In the genomic region with DNA sequence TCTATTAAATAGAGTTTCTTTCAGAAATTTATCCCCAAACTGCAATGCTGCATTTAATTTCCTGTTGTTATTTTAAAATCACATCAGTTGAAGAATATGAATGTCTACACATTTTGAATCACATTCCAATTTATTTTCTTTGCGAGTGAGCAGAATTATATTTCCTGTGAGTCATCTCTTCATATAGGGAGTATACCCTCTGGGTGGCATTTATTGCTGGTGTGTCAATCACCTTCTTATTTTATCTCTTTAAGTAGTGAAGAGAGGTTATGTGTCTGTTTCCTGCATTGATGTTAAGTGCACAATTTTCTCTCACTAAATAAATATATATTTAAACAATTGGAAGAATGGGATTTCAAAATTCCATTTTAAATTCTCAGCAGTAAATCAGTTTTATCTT, we compare ENCODE assay signal across 16 cellular contexts.
DNase-seq lines count a peak whose midpoint lies in the region; ATAC-seq and TF ChIP-seq lines count a peak whose summit lies in the region.
"Had no signal": no experiment of that assay in that cellular context is flagged by ENCODE, and none has a peak within 500 bp of the region (broad histone marks: within the 10 kb centered on the region; RNA-seq: fewer than 3 reads in every experiment).

No MANE protein-coding gene starts in this region.

- H3K4me1 ChIP-seq in RWPE2 (ENCODE audit: insufficient read depth, poor library complexity, severe bottlenecking), result peaks cover 20% of the 10 kb centered on the region
- H3K4me1 ChIP-seq in foreskin keratinocyte, result no peaks in the 10 kb centered on the region
- no peaks in the 10 kb centered on the region for H3K4me1 ChIP-seq in Karpas-422 (ENCODE audit: low read length)

- no peaks in the 10 kb centered on the region for H3K79me2 ChIP-seq in Karpas-422 (ENCODE audit: low read length)

- ATAC-seq in RWPE2 (ENCODE audit: low read depth) (peak; percentile 90), foreskin keratinocyte (peak; percentile 85)
- ATAC-seq: Right ventricle myocardium inferior, T-cell had no signal

- H4K20me1 ChIP-seq in Karpas-422 (ENCODE audit: insufficient read depth, low read depth, low read length), result no peaks in the 10 kb centered on the region
- H4K20me1 ChIP-seq: BLaER1 treated with 17β-estradiol and CSF1 and Interleukin-3, amounts not matched to agents 10 nM and 100 nM had no signal

- no peak for TF ChIP-seq CTCF in RWPE2 (IDR thresholded peaks at IDR 0.05; ENCODE audit: poor library complexity, severe bottlenecking)
- TF ChIP-seq CTCF in foreskin keratinocyte (conservative IDR thresholded peaks at IDR 0.05), result no peak

- H3K9me2 ChIP-seq in Karpas-422 (replicated peaks; ENCODE audit: insufficient read depth, low read length), result no peaks in the 10 kb centered on the region

- H3K27ac ChIP-seq in RWPE2 (ENCODE audit: poor library complexity, severe bottlenecking), result peak overlapping the region; percentile 61
- no peak overlapping the region for H3K27ac ChIP-seq in foreskin keratinocyte
- H3K27ac ChIP-seq in Karpas-422 (ENCODE audit: low read length), result no peak overlapping the region
- H3K27ac ChIP-seq: BLaER1 treated with 17β-estradiol and CSF1 and Interleukin-3, amounts not matched to agents 10 nM and 100 nM; PC-9 had no signal

- no peaks in the 10 kb centered on the region for H3K9me3 ChIP-seq in RWPE2 (ENCODE audit: severe bottlenecking)
- H3K9me3 ChIP-seq in Karpas-422 (ENCODE audit: low read length), result peaks cover 8% of the 10 kb centered on the region; the same call in 1 of the 2 replicates
- H3K9me3 ChIP-seq: BLaER1 treated with 17β-estradiol and CSF1 and Interleukin-3, amounts not matched to agents 10 nM and 100 nM had no signal

- no peaks in the 10 kb centered on the region for H3K36me3 ChIP-seq in RWPE2 (ENCODE audit: low read depth)
- no peaks in the 10 kb centered on the region for H3K36me3 ChIP-seq in Karpas-422 (ENCODE audit: insufficient read depth, low read length)
- H3K36me3 ChIP-seq: BLaER1 treated with 17β-estradiol and CSF1 and Interleukin-3, amounts not matched to agents 10 nM and 100 nM had no signal

- H2AFZ ChIP-seq in Karpas-422 (ENCODE audit: low read length), result no peak overlapping the region
- H2AFZ ChIP-seq: PC-9 had no signal

- no peak overlapping the region for H3K9ac ChIP-seq in Karpas-422 (ENCODE audit: low read length)
- H3K9ac ChIP-seq: BLaER1 treated with 17β-estradiol and CSF1 and Interleukin-3, amounts not matched to agents 10 nM and 100 nM had no signal

- H3K27me3 ChIP-seq in RWPE2 (ENCODE audit: insufficient read depth, poor library complexity, severe bottlenecking) (no peaks in the 10 kb centered on the region), foreskin keratinocyte (no peaks in the 10 kb centered on the region), Karpas-422 (ENCODE audit: low read length) (no peaks in the 10 kb centered on the region)
- H3K27me3 ChIP-seq: BLaER1 treated with 17β-estradiol and CSF1 and Interleukin-3, amounts not matched to agents 10 nM and 100 nM had no signal

- H3K4me2 ChIP-seq in Karpas-422 (ENCODE audit: low read depth, low read length, poor library complexity, severe bottlenecking), result no peak overlapping the region
- H3K4me2 ChIP-seq: BLaER1 treated with 17β-estradiol and CSF1 and Interleukin-3, amounts not matched to agents 10 nM and 100 nM; PC-9 had no signal

- DNase-seq in NCI-H1694 treated with DMSO at 0.1 percent for 48 hours (lab: John Stamatoyannopoulos, UW), result peak; percentile 42
- DNase-seq in NCI-H1694 (lab: John Stamatoyannopoulos, UW), result no peak
- DNase-seq in HS-5 (ENCODE audit: low read depth), result peak; percentile 14
- DNase-seq in RWPE2 (ENCODE audit: low spot score), result no peak
- DNase-seq in foreskin keratinocyte, result peak in 1 of 2 donors; percentile 39
- no peak for DNase-seq in MV-4-11 (lab: John Stamatoyannopoulos, UW)
- DNase-seq in activated gamma-delta T cell treated with Interleukin-2 at 50 U/mL for 16 hours, result no peak
- DNase-seq in Karpas-422, result no peak
- DNase-seq: HFFc6, IMR-90, Kasumi-1, NCI-H526 treated with DMSO at 0.1 percent for 48 hours, PC-9, T-cell had no signal

- no peak overlapping the region for H3K4me3 ChIP-seq in RWPE2 (ENCODE audit: severe bottlenecking)
- no peak overlapping the region for H3K4me3 ChIP-seq in Karpas-422 (ENCODE audit: low read length)
- H3K4me3 ChIP-seq: BLaER1 treated with 17β-estradiol and CSF1 and Interleukin-3, amounts not matched to agents 10 nM and 100 nM; PC-9 had no signal

Comparison
In these comparisons a context has a peak if more than half of its experiments do, and no peak if none do; other contexts are left out.
1. DNase-seq: peak in NCI-H1694 treated with DMSO at 0.1 percent for 48 hours (single experiment) and HS-5 (single experiment); none in NCI-H1694 (single experiment), RWPE2 (single experiment), MV-4-11 (single experiment), activated gamma-delta T cell treated with Interleukin-2 at 50 U/mL for 16 hours (single experiment) and Karpas-422 (single experiment).